21 cellular contexts compared by ENCODE assay signal in genomic region chr17:36088559-36089376, GRCh38. TPM values are rescaled to one million over a fixed set of nuclear protein-coding genes. Genes with fewer than 3 reads are reported as not detected.
DNase-seq lines count a peak whose midpoint lies in the region; ATAC-seq, FAIRE-seq and TF ChIP-seq lines count a peak whose summit lies in the region.
"Had no signal": no experiment of that assay in that cellular context is flagged by ENCODE, and none has a peak within 500 bp of the region (broad histone marks: within the 10 kb centered on the region; RNA-seq: fewer than 3 reads in every experiment).

No MANE protein-coding gene starts in this region.

- H2BK120ac ChIP-seq in H9 (ENCODE audit: low read depth, low read length, poor library complexity, severe bottlenecking): no peak overlapping the region

- TF ChIP-seq CTCF in right atrium auricular region (IDR thresholded peaks at IDR 0.05) (no peak), left ventricle myocardium inferior (IDR thresholded peaks at IDR 0.05; ENCODE audit: borderline replicate concordance) (no peak), H9 (conservative IDR thresholded peaks at IDR 0.05) (no peak), thoracic aorta (IDR thresholded peaks at IDR 0.05) (no peak)

- H3K9ac ChIP-seq in H9 (ENCODE audit: extremely low read depth, insufficient read length, low read length): no peak overlapping the region

- no peak for FAIRE-seq in frontal cortex (lab: Jason Lieb, UNC)
- FAIRE-seq: endometrium, GM19239 had no signal

- no peak overlapping the region for H4K5ac ChIP-seq in H9 (ENCODE audit: insufficient read length, low read depth, low read length)

- H2AFZ ChIP-seq in H9 (ENCODE audit: low read length): peak overlapping the region; percentile 48

- no peak overlapping the region for H3K4me2 ChIP-seq in H9 (ENCODE audit: insufficient read depth, insufficient read length, low read length)
- H3K4me2 ChIP-seq: smooth muscle cell had no signal

- H3K9me3 Mint-ChIP-seq in H9: no peaks in the 10 kb centered on the region
- H3K9me3 Mint-ChIP-seq in central memory CD8-positive, alpha-beta T cell: no peaks in the 10 kb centered on the region
- H3K9me3 Mint-ChIP-seq: mesothelial cell of epicardium had no signal

- H3K4me1 Mint-ChIP-seq in H9: peaks cover 23% of the 10 kb centered on the region in 2 experiments
- peaks cover 74% of the 10 kb centered on the region for H3K4me1 Mint-ChIP-seq in central memory CD8-positive, alpha-beta T cell
- H3K4me1 Mint-ChIP-seq: mesothelial cell of epicardium had no signal

- H2BK12ac ChIP-seq in H9 (ENCODE audit: insufficient read length, low read depth, low read length): no peak overlapping the region

- H3K27ac Mint-ChIP-seq in H9: peak overlapping the region in 2 of 3 experiments; percentile 29 to 46; a peak in 3 of 7 replicates
- H3K27ac Mint-ChIP-seq in central memory CD8-positive, alpha-beta T cell (ENCODE audit: low read depth): peak overlapping the region; percentile 91
- H3K27ac Mint-ChIP-seq: mesothelial cell of epicardium had no signal

- H3K9me3 ChIP-seq in right atrium auricular region (no peaks in the 10 kb centered on the region), left ventricle myocardium inferior (replicated peaks) (no peaks in the 10 kb centered on the region), H9 (ENCODE audit: control insufficient read depth, low read depth, low read length) (no peaks in the 10 kb centered on the region), thoracic aorta (no peaks in the 10 kb centered on the region)
- H3K9me3 ChIP-seq: gastrocnemius medialis had no signal

- DNase-seq in right atrium auricular region (ENCODE audit: low spot score) (peak; percentile 60), left ventricle myocardium inferior (no peak), H9 (no peak), thoracic aorta (ENCODE audit: low spot score) (no peak), frontal cortex (ENCODE audit: low spot score in 2 of 2) (no peak)
- no peak for DNase-seq in central memory CD8-positive, alpha-beta T cell (ENCODE audit: low spot score in 2 of 2)
- DNase-seq: activated naive CD4-positive, alpha-beta T cell; gastrocnemius medialis; NCI-H2081; NCI-H748 treated with DMSO at 0.1 percent for 48 hours; RPMI8226; substantia nigra; T-helper 17 cell had no signal

- H2BK20ac ChIP-seq in H9 (ENCODE audit: low read depth, low read length, poor library complexity, severe bottlenecking): no peak overlapping the region

- no peak overlapping the region for H3K18ac ChIP-seq in H9 (ENCODE audit: insufficient read length, low read depth, low read length)

- H3K23ac ChIP-seq in H9 (ENCODE audit: insufficient read length, low read depth, low read length): no peak overlapping the region

- no peak for ATAC-seq in central memory CD8-positive, alpha-beta T cell (replicated peaks; ENCODE audit: extremely low read depth, poor library complexity, severe bottlenecking)
- no peak for ATAC-seq in thoracic aorta (ENCODE audit: insufficient number of reproducible peaks, low FRiP score, low read depth)
- ATAC-seq in GM18868 (IDR thresholded peaks at IDR 0.05; ENCODE audit: unreplicated experiment): no peak
- no peak for ATAC-seq in GM18909 (IDR thresholded peaks at IDR 0.05; ENCODE audit: poor library complexity, unreplicated experiment)
- ATAC-seq: gastrocnemius medialis had no signal

- H4K8ac ChIP-seq in H9 (replicated peaks; ENCODE audit: insufficient read length, low read depth, low read length): no peak overlapping the region

- H2BK15ac ChIP-seq in H9 (ENCODE audit: low read depth, low read length): no peak overlapping the region

- H3K27me3 Mint-ChIP-seq in H9 (ENCODE audit: low read depth): peaks cover 8% of the 10 kb centered on the region
- H3K27me3 Mint-ChIP-seq in central memory CD8-positive, alpha-beta T cell: no peaks in the 10 kb centered on the region

- no peaks in the 10 kb centered on the region for H4K20me1 ChIP-seq in H9 (ENCODE audit: control insufficient read depth, insufficient read depth, insufficient read length)

- no peaks in the 10 kb centered on the region for H3K79me1 ChIP-seq in H9 (ENCODE audit: insufficient read depth, low read depth, low read length, poor library complexity, severe bottlenecking)

- H3T11ph ChIP-seq in H9 (ENCODE audit: low read length): no peak overlapping the region

- H3K27ac ChIP-seq in right atrium auricular region (no peak overlapping the region), left ventricle myocardium inferior (replicated peaks) (no peak overlapping the region), H9 (ENCODE audit: insufficient read length, low read depth, low read length) (no peak overlapping the region), thoracic aorta (no peak overlapping the region)
- H3K27ac ChIP-seq: gastrocnemius medialis had no signal

- H3K56ac ChIP-seq in H9 (ENCODE audit: insufficient read length, low read depth, low read length): no peak overlapping the region

- H3K36me3 Mint-ChIP-seq in H9 (ENCODE audit: insufficient read depth in 1 of 3, low read depth in 3 of 3): no peaks in the 10 kb centered on the region
- peaks cover 16% of the 10 kb centered on the region for H3K36me3 Mint-ChIP-seq in central memory CD8-positive, alpha-beta T cell (ENCODE audit: insufficient read depth)
- H3K36me3 Mint-ChIP-seq: mesothelial cell of epicardium had no signal

- no peak overlapping the region for H4K91ac ChIP-seq in H9 (ENCODE audit: insufficient read length, low read depth, low read length)

- no CpG with 5 or more reads among the region's 19 CpGs for WGBS in H9 (ENCODE audit: extremely low coverage, insufficient read length, low lambda C conversion rate)

- no peak overlapping the region for H3K4me3 Mint-ChIP-seq in H9
- H3K4me3 Mint-ChIP-seq in central memory CD8-positive, alpha-beta T cell: peak overlapping the region; percentile 75
- H3K4me3 Mint-ChIP-seq: mesothelial cell of epicardium, T-helper 17 cell had no signal

- H2BK5ac ChIP-seq in H9 (ENCODE audit: insufficient read length, low read length): no peak overlapping the region

- H3K4ac ChIP-seq in H9 (ENCODE audit: low read depth, low read length): no peak overlapping the region

- no peaks in the 10 kb centered on the region for H3K79me2 ChIP-seq in H9 (ENCODE audit: insufficient read depth, low read length)

- no peak overlapping the region for H3K14ac ChIP-seq in H9 (ENCODE audit: insufficient read depth, low read length)

- H3K27me3 ChIP-seq in right atrium auricular region: no peaks in the 10 kb centered on the region
- peaks cover 40% of the 10 kb centered on the region for H3K27me3 ChIP-seq in left ventricle myocardium inferior (ENCODE audit: low read depth)
- no peaks in the 10 kb centered on the region for H3K27me3 ChIP-seq in H9 (ENCODE audit: insufficient read depth, low read length)
- no peaks in the 10 kb centered on the region for H3K27me3 ChIP-seq in thoracic aorta (replicated peaks; ENCODE audit: insufficient read depth)

- intact Hi-C loops in left ventricle myocardium inferior (cut with micrococcal nuclease): no loop called here

- no peaks in the 10 kb centered on the region for H3K23me2 ChIP-seq in H9 (ENCODE audit: insufficient read length, low read depth, low read length, poor library complexity, severe bottlenecking)

- no peak overlapping the region for H2AK5ac ChIP-seq in H9 (ENCODE audit: insufficient read length, low read length)

- H3K4me3 ChIP-seq in right atrium auricular region (no peak overlapping the region), left ventricle myocardium inferior (no peak overlapping the region), thoracic aorta (peak overlapping the region; percentile 36)
- H3K4me3 ChIP-seq: gastrocnemius medialis, smooth muscle cell had no signal

- H3K36me3 ChIP-seq in right atrium auricular region (no peaks in the 10 kb centered on the region), left ventricle myocardium inferior (no peaks in the 10 kb centered on the region), thoracic aorta (no peaks in the 10 kb centered on the region)
- H3K36me3 ChIP-seq: gastrocnemius medialis had no signal

- no peaks in the 10 kb centered on the region for H3K4me1 ChIP-seq in right atrium auricular region
- no peaks in the 10 kb centered on the region for H3K4me1 ChIP-seq in left ventricle myocardium inferior
- H3K4me1 ChIP-seq in H9 (ENCODE audit: insufficient read depth, low read length): no peaks in the 10 kb centered on the region; the same call in 1 of the 2 replicates
- H3K4me1 ChIP-seq in thoracic aorta (ENCODE audit: control insufficient read depth in 1 of 2, low read depth in 2 of 2): no peaks in the 10 kb centered on the region
- H3K4me1 ChIP-seq: gastrocnemius medialis had no signal

RNA-seq across cellular contexts. Expression of gene CCL3, which starts 1.2 kb away (rescaled TPM):
- total RNA-seq in right atrium auricular region: 1 to 10 TPM; 1.0 to 2.0 TPM
- not detected for total RNA-seq in left ventricle myocardium inferior
- total RNA-seq in H9 (2021): not detected in 2 replicates
- 10 to 100 TPM in 1 of 2 donors, 1 to 10 TPM in 1; 7.3 to 42.9 TPM for total RNA-seq in thoracic aorta
- 2.0 TPM for total RNA-seq in frontal cortex
- total RNA-seq: HT1080, MCF 10A, mesothelial cell of epicardium had no signal

RNA-seq across cellular contexts. Expression of gene CCL4, which starts 14.9 kb away (rescaled TPM):
- total RNA-seq in right atrium auricular region (1 to 10 TPM; 1.7 to 2.8 TPM), left ventricle myocardium inferior (0.91 TPM), H9 (2021) (not detected in 2 replicates), thoracic aorta (10 to 100 TPM in 1 of 2 donors, 1 to 10 TPM in 1; 5.8 to 16.5 TPM), frontal cortex (1.2 TPM)
- total RNA-seq: HT1080, MCF 10A, mesothelial cell of epicardium had no signal

RNA-seq across cellular contexts. Expression of gene CCL18, which starts 24.7 kb away (rescaled TPM):
- total RNA-seq in right atrium auricular region: 1 to 10 TPM; 1.0 to 3.6 TPM
- 1.1 TPM for total RNA-seq in left ventricle myocardium inferior
- total RNA-seq in H9 (2021): not detected in 2 replicates
- total RNA-seq in thoracic aorta: 10 to 100 TPM in 1 of 2 donors, 1 to 10 TPM in 1; 7.7 to 22.8 TPM
- not detected for total RNA-seq in frontal cortex
- total RNA-seq: HT1080, MCF 10A, mesothelial cell of epicardium, smooth muscle cell, T-helper 17 cell had no signal
